34 cellular contexts compared by ENCODE assay signal in genomic region chr21:35571910-35572309, GRCh38.
"Had no signal": no experiment of that assay in that cellular context is flagged by ENCODE, and none has a peak within 500 bp of the region (broad histone marks: within the 10 kb centered on the region; RNA-seq: fewer than 3 reads in every experiment).

No MANE protein-coding gene starts in this region.

- H3K9me3 ChIP-seq: MG63 had no signal

- H3K4me3 ChIP-seq: MG63 had no signal

- H3K27me3 ChIP-seq: MG63 had no signal

- H3K9ac ChIP-seq: KMS-11 had no signal

- H3K27ac ChIP-seq: KMS-11 had no signal

- H3K4me2 ChIP-seq: KMS-11 had no signal

- DNase-seq: Karpas-422, Kasumi-1, MG63, MM.1S, MV-4-11, NCI-H1048, NCI-H1092, NCI-H1092 treated with DMSO at 0.1 percent for 48 hours, NCI-H1105, NCI-H1105 treated with DMSO at 0.1 percent for 48 hours, NCI-H1417, NCI-H1417 treated with DMSO at 0.1 percent for 48 hours, NCI-H1436, NCI-H1436 treated with DMSO at 0.1 percent for 48 hours, NCI-H146, NCI-H1694, NCI-H1694 treated with DMSO at 0.1 percent for 48 hours, NCI-H187, NCI-H187 treated with DMSO at 0.1 percent for 48 hours, NCI-H2029, NCI-H2029 treated with DMSO at 0.1 percent for 48 hours, NCI-H2081, NCI-H2081 treated with DMSO at 0.1 percent for 48 hours, NCI-H2107, NCI-H2171, NCI-H2171 treated with DMSO at 0.1 percent for 48 hours, NCI-H2227 treated with DMSO at 0.1 percent for 48 hours, NCI-H226, NCI-H345, NCI-H446, NCI-H446 treated with DMSO at 0.1 percent for 48 hours, NCI-H510A, NCI-H510A treated with DMSO at 0.1 percent for 48 hours had no signal

- H3K36me3 ChIP-seq: MG63 had no signal
